ENCODE assay signal across 17 cellular contexts in genomic region chr2:10599921-10600320, GRCh38.
"Had no signal": no experiment of that assay in that cellular context is flagged by ENCODE, and none has a peak within 500 bp of the region (broad histone marks: within the 10 kb centered on the region; RNA-seq: fewer than 3 reads in every experiment).

No MANE protein-coding gene starts in this region.

- H3K4me3 ChIP-seq: left ventricle myocardium inferior had no signal

- DNase-seq: activated CD4-positive, alpha-beta T cell treated with anti-CD3 and anti-CD28 coated beads for 1 hour; activated CD4-positive, alpha-beta T cell treated with anti-CD3 and anti-CD28 coated beads, Interleukin-2, amount 50 U/mL, for 1 hour; activated naive CD8-positive, alpha-beta T cell treated with anti-CD3 and anti-CD28 coated beads for 36 hours; activated T-cell treated with anti-CD3 and anti-CD28 coated beads, Interleukin-2, amount 50 U/mL, for 24 hours; amniotic stem cell; cerebellar nuclear complex; effector CD4-positive, alpha-beta T cell; immature natural killer cell; left ventricle myocardium inferior; mammary epithelial cell; midbrain; natural killer cell; right cardiac atrium; stimulated activated CD4-positive, alpha-beta T cell treated with anti-CD3 and anti-CD28 coated beads, Interleukin-12 subunit alpha, Interleukin-12 subunit beta, amount 100 ng/mL, for 4 hours; stimulated activated CD4-positive, alpha-beta T cell treated with anti-CD3 and anti-CD28 coated beads, Interleukin-4, amount 100 ng/mL, for 4 hours; stimulated activated naive CD8-positive, alpha-beta T cell treated with anti-CD3 and anti-CD28 coated beads, Interleukin-15, Interleukin-2, amounts not matched to agents 100 U/mL and 50 U/mL, for 24 hours had no signal

- H3K9me3 ChIP-seq: left ventricle myocardium inferior had no signal

- ATAC-seq: activated T-helper 17 cell treated with anti-CD3 and anti-CD28 coated beads, Interleukin-2, amount 50 U/mL, for 72 hours; natural killer cell; right cardiac atrium; stimulated activated naive CD8-positive, alpha-beta T cell treated with anti-CD3 and anti-CD28 coated beads, Interleukin-15, Interleukin-2, amounts not matched to agents 100 U/mL and 50 U/mL, for 24 hours had no signal

- H3K27ac ChIP-seq: left ventricle myocardium inferior had no signal
